ENCODE assay signal across 2 cellular contexts in genomic region chr9:19410195-19410503, GRCh38.
TF ChIP-seq lines count a peak whose summit lies in the region.

No MANE protein-coding gene starts in this region.

TF ChIP-seq in HCT116, 20 proteins besides CTCF, POLR2A, EP300 and RAD21:
- TF ChIP-seq TCF7L2 (IDR thresholded peaks at IDR 0.05; ENCODE audit: borderline replicate concordance, extremely low read depth, insufficient read depth, insufficient read length): no peak
- no peak for TF ChIP-seq EZH2phosphoT487 (IDR thresholded peaks at IDR 0.05; ENCODE audit: borderline replicate concordance)
- TF ChIP-seq REST (IDR thresholded peaks at IDR 0.05; ENCODE audit: low read depth): no peak
- no peak for TF ChIP-seq ATF3 (IDR thresholded peaks at IDR 0.05)
- TF ChIP-seq CBX3 (IDR thresholded peaks at IDR 0.05; ENCODE audit: low read depth): no peak
TF ChIP-seq in HCT116: peak in this region for 0.

TF ChIP-seq in K562, 482 proteins besides CTCF, POLR2A, EP300 and RAD21:
- TF ChIP-seq STAT6 (CRISPR knock-in tag; IDR thresholded peaks at IDR 0.05) (no peak), RFX1 (IDR thresholded peaks at IDR 0.05) (no peak), CREB3 (tag; conservative IDR thresholded peaks at IDR 0.05; ENCODE audit: low read depth) (no peak), MCM7 (IDR thresholded peaks at IDR 0.05) (no peak)
